In genomic region chr1:16513412-16514106, GRCh38 we compare ENCODE assay signal across 8 cellular contexts. TPM values are rescaled to one million over a fixed set of nuclear protein-coding genes. Genes with fewer than 3 reads are reported as not detected.
DNase-seq lines count a peak whose midpoint lies in the region; ATAC-seq, FAIRE-seq and TF ChIP-seq lines count a peak whose summit lies in the region.
"Not testable (repeated sequence)": the region's sequence is repeated elsewhere in the genome, so short reads cannot be mapped to it uniquely, and the experiment has no call there.

No MANE protein-coding gene starts in this region.

- not testable (repeated sequence) for TF ChIP-seq CTCF in GM13976 (IDR thresholded peaks at IDR 0.05; ENCODE audit: borderline replicate concordance, control extremely low read depth, extremely low read depth, insufficient read depth, missing control alignments); pancreas (IDR thresholded peaks at IDR 0.05); upper lobe of right lung (IDR thresholded peaks at IDR 0.05)

- intact Hi-C loops in pancreas (cut with DNase I); upper lobe of right lung (cut with DNase I): not testable (repeated sequence)

- FAIRE-seq in pancreas (lab: Jason Lieb, UNC), result peak; percentile 43

- DNase-seq in GM13976 (ENCODE audit: low spot score), result peak; percentile 65
- DNase-seq in NCI-H1092 (lab: John Stamatoyannopoulos, UW), result peak; percentile 95
- DNase-seq in SHP77 treated with DMSO at 0.1 percent for 48 hours (lab: John Stamatoyannopoulos, UW), result peak; percentile 86
- peak; percentile 53 for DNase-seq in activated gamma-delta T cell treated with anti-CD3 and anti-CD28 coated beads, Interleukin-2, amount 50 U/mL, for 16 hours (ENCODE audit: low read depth)
- peak; percentile 54 for DNase-seq in germinal center (ENCODE audit: low spot score)
- DNase-seq in pancreas, result peak in 2 of 6 donors; percentile 45 to 65
- DNase-seq in upper lobe of right lung, result not testable (repeated sequence)

- not testable (repeated sequence) for H3K27me3 ChIP-seq in pancreas, upper lobe of right lung

- 5 to 7% methylated on average over 17 to 25 of the region's 26 CpGs for WGBS in pancreas, 2 donors

- H3K4me3 ChIP-seq in pancreas, result not testable (repeated sequence)
- peak overlapping the region; percentile 23 for H3K4me3 ChIP-seq in upper lobe of right lung

- H3K27ac ChIP-seq in pancreas, result peak overlapping the region; percentile 31 to 90 (median 44)
- H3K27ac ChIP-seq in upper lobe of right lung, result peak overlapping the region; percentile 75

- ATAC-seq in HG02759 (IDR thresholded peaks at IDR 0.05; ENCODE audit: unreplicated experiment), result peak; percentile 87
- peak; percentile 97 to 99 (median 98) for ATAC-seq in pancreas
- ATAC-seq in upper lobe of right lung, result peak; percentile 98

- in situ Hi-C loops in GM13976 (cut with MboI; ENCODE audit: low sequenced_read_pairs, unreplicated experiment), result not testable (repeated sequence)

- not testable (repeated sequence) for H3K36me3 ChIP-seq in pancreas, upper lobe of right lung

- H3K4me1 ChIP-seq in pancreas, upper lobe of right lung: not testable (repeated sequence)

- H3K9me3 ChIP-seq in pancreas, upper lobe of right lung: not testable (repeated sequence)

RNA-seq across cellular contexts. Expression of gene RNU1-1, which starts 0.5 kb away (rescaled TPM):
- total RNA-seq in pancreas (1,000 to 10,000 TPM in 4 of 6 donors, 100 to 1,000 TPM in 2; 687 to 5,169 (median 2,340) TPM), upper lobe of right lung (6,622 TPM)
- not detected for polyA plus RNA-seq in pancreas
